35 cellular contexts compared by ENCODE assay signal in the genomic region with DNA sequence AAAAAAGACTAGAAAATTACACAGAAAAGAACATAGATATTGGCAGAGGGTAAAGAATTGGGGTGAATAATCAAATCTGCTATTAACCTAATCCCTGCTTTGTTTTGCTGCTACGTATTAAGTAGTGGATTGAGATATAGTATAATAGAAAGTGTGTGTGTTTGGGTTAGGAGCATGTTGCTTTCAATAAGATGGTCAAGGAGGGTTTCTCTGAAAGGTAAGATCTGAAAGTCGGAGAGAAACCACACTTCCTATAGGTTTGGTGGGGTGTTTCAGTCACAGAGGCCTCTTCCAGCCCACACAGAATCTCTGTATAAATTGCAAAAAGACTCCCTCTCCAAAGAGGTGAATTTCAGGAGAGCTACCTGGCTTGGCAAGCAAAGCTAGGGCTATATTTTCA.
"Had no signal": no experiment of that assay in that cellular context is flagged by ENCODE, and none has a peak within 500 bp of the region (broad histone marks: within the 10 kb centered on the region; RNA-seq: fewer than 3 reads in every experiment).

No MANE protein-coding gene starts in this region.

- H3K27ac ChIP-seq: ascending aorta, cardiac muscle cell, VCaP had no signal

- H3K4me1 Mint-ChIP-seq: activated B cell treated with CpG ODN at 0.5 μM for 24 hours; brain; central memory CD8-positive, alpha-beta T cell had no signal

- H3K9me3 Mint-ChIP-seq: activated B cell treated with CpG ODN at 0.5 μM for 24 hours; activated CD4-positive, alpha-beta memory T cell treated with anti-CD3 and anti-CD28 coated beads for 36 hours; activated CD4-positive, alpha-beta T cell treated with anti-CD3 and anti-CD28 coated beads, Interleukin-2, amount 10 ng/mL, durations not matched to agents 24 days and 14 days; activated naive CD4-positive, alpha-beta T cell treated with anti-CD3 and anti-CD28 coated beads, Interleukin-2, amount 10 ng/mL, durations not matched to agents 7 days and 5 days; activated naive CD4-positive, alpha-beta T cell treated with anti-CD3 and anti-CD28 coated beads, Interleukin-2, amount 50 U/mL, for 24 hours; activated T-cell treated with anti-CD3 and anti-CD28 coated beads, Interleukin-2, amount 50 U/mL, for 4 hours; activated T-cell treated with anti-CD3 and anti-CD28 coated beads, Interleukin-2, amount 50 U/mL, for 72 hours; activated T-helper 1 cell treated with anti-CD3 and anti-CD28 coated beads, Interleukin-12 subunit alpha, Interleukin-12 subunit beta, Interleukin-2, Interleukin-4 antibody, amounts not matched to agents 30 ng/mL and 10 ng/mL and 1 ng/mL, durations not matched to agents 14 hours and 24 hours and 36 hours; activated T-helper 2 cell treated with anti-CD3 and anti-CD28 coated beads, Interferon-gamma antibody, Interleukin-2, Interleukin-4, amounts not matched to agents 10 μg/mL and 5 μg/mL and 100 μg/mL, durations not matched to agents 14 hours and 24 hours and 36 hours; brain; central memory CD8-positive, alpha-beta T cell; T-helper 1 cell treated with Interleukin-12 subunit alpha and Interleukin-12 subunit beta and Interleukin-4 antibody, amounts not matched to agents 30 μg/mL and 1 μg/mL, for 36 hours; T-helper 2 cell treated with Interferon-gamma antibody and Interleukin-4, amounts not matched to agents 5 μg/mL and 100 μg/mL, for 36 hours had no signal

- H3K4me3 ChIP-seq: ascending aorta, cardiac muscle cell had no signal

- H3K27me3 ChIP-seq: ascending aorta, cardiac muscle cell had no signal

- H3K27ac Mint-ChIP-seq: activated B cell treated with CpG ODN at 0.5 μM for 24 hours; activated CD4-positive, alpha-beta memory T cell treated with anti-CD3 and anti-CD28 coated beads for 36 hours; activated CD4-positive, alpha-beta T cell treated with anti-CD3 and anti-CD28 coated beads, Interleukin-2, amount 10 ng/mL, durations not matched to agents 24 days and 14 days; activated naive CD4-positive, alpha-beta T cell treated with anti-CD3 and anti-CD28 coated beads, Interleukin-2, amount 10 ng/mL, durations not matched to agents 7 days and 5 days; activated naive CD4-positive, alpha-beta T cell treated with anti-CD3 and anti-CD28 coated beads, Interleukin-2, amount 50 U/mL, for 24 hours; activated naive CD8-positive, alpha-beta T cell; activated T-helper 1 cell treated with anti-CD3 and anti-CD28 coated beads, Interleukin-12 subunit alpha, Interleukin-12 subunit beta, Interleukin-2, Interleukin-4 antibody, amounts not matched to agents 30 ng/mL and 10 ng/mL and 1 ng/mL, durations not matched to agents 14 hours and 24 hours and 36 hours; activated T-helper 2 cell treated with anti-CD3 and anti-CD28 coated beads, Interferon-gamma antibody, Interleukin-2, Interleukin-4, amounts not matched to agents 10 μg/mL and 5 μg/mL and 100 μg/mL, durations not matched to agents 14 hours and 24 hours and 36 hours; brain; T-helper 1 cell treated with Interleukin-12 subunit alpha and Interleukin-12 subunit beta and Interleukin-4 antibody, amounts not matched to agents 30 μg/mL and 1 μg/mL, for 36 hours; T-helper 2 cell treated with Interferon-gamma antibody and Interleukin-4, amounts not matched to agents 5 μg/mL and 100 μg/mL, for 36 hours had no signal

- ATAC-seq: activated T-cell treated with anti-CD3 and anti-CD28 coated beads, Interleukin-2, amount 50 U/mL, for 4 hours; activated T-cell treated with anti-CD3 and anti-CD28 coated beads, Interleukin-2, amount 50 U/mL, for 72 hours had no signal

- H3K4me1 ChIP-seq: ascending aorta had no signal

- H3K4me3 Mint-ChIP-seq: activated B cell treated with CpG ODN at 0.5 μM for 24 hours; activated CD4-positive, alpha-beta memory T cell treated with anti-CD3 and anti-CD28 coated beads for 36 hours; activated CD4-positive, alpha-beta T cell treated with anti-CD3 and anti-CD28 coated beads, Interleukin-2, amount 10 ng/mL, durations not matched to agents 24 days and 14 days; activated naive CD4-positive, alpha-beta T cell treated with anti-CD3 and anti-CD28 coated beads, Interleukin-2, amount 10 ng/mL, durations not matched to agents 7 days and 5 days; activated naive CD4-positive, alpha-beta T cell treated with anti-CD3 and anti-CD28 coated beads, Interleukin-2, amount 50 U/mL, for 24 hours; activated naive CD8-positive, alpha-beta T cell; activated T-cell treated with anti-CD3 and anti-CD28 coated beads, Interleukin-2, amount 50 U/mL, for 4 hours; activated T-helper 1 cell treated with anti-CD3 and anti-CD28 coated beads, Interleukin-12 subunit alpha, Interleukin-12 subunit beta, Interleukin-2, Interleukin-4 antibody, amounts not matched to agents 30 ng/mL and 10 ng/mL and 1 ng/mL, durations not matched to agents 14 hours and 24 hours and 36 hours; brain; central memory CD8-positive, alpha-beta T cell; T-helper 1 cell treated with Interleukin-12 subunit alpha and Interleukin-12 subunit beta and Interleukin-4 antibody, amounts not matched to agents 30 μg/mL and 1 μg/mL, for 36 hours; T-helper 2 cell treated with Interferon-gamma antibody and Interleukin-4, amounts not matched to agents 5 μg/mL and 100 μg/mL, for 36 hours had no signal

- H3K36me3 Mint-ChIP-seq: activated CD4-positive, alpha-beta memory T cell treated with anti-CD3 and anti-CD28 coated beads for 36 hours; activated naive CD4-positive, alpha-beta T cell treated with anti-CD3 and anti-CD28 coated beads, Interleukin-2, amount 10 ng/mL, durations not matched to agents 7 days and 5 days; activated naive CD8-positive, alpha-beta T cell; brain had no signal

- DNase-seq: activated B cell treated with CpG ODN at 0.5 μM for 24 hours; activated CD4-positive, alpha-beta memory T cell treated with anti-CD3 and anti-CD28 coated beads for 36 hours; activated CD4-positive, alpha-beta T cell treated with anti-CD3 and anti-CD28 coated beads for 4 hours; activated CD4-positive, alpha-beta T cell treated with anti-CD3 and anti-CD28 coated beads, Interleukin-2, amount 10 ng/mL, durations not matched to agents 24 days and 14 days; activated CD4-positive, alpha-beta T cell treated with anti-CD3 and anti-CD28 coated beads, Interleukin-2, amount 50 U/mL, for 1 hour; activated CD4-positive, alpha-beta T cell treated with anti-CD3 and anti-CD28 coated beads, Interleukin-2, amount 50 U/mL, for 4 hours; activated CD4-positive, CD25-positive, alpha-beta regulatory T cell treated with anti-CD3 and anti-CD28 coated beads, Interleukin-2, amount 50 U/mL, for 72 hours; activated CD8-positive, alpha-beta memory T cell treated with anti-CD3 and anti-CD28 coated beads, Interleukin-2, amount 50 U/mL, for 4 hours; activated effector memory CD4-positive, alpha-beta T cell treated with Interleukin-2 at 50 U/mL for 16 hours; activated gamma-delta T cell; activated naive CD4-positive, alpha-beta T cell treated with anti-CD3 and anti-CD28 coated beads, Interleukin-2, amount 10 ng/mL, durations not matched to agents 7 days and 5 days; activated naive CD4-positive, alpha-beta T cell treated with Interleukin-2 at 50 U/mL for 16 hours; activated T-cell treated with anti-CD3 and anti-CD28 coated beads for 4 hours; activated T-cell treated with anti-CD3 and anti-CD28 coated beads, Interleukin-2, amount 50 U/mL, for 1 hour; activated T-cell treated with anti-CD3 and anti-CD28 coated beads, Interleukin-2, amount 50 U/mL, for 4 hours; activated T-cell treated with anti-CD3 and anti-CD28 coated beads, Interleukin-2, amount 50 U/mL, for 72 hours; amygdala; anterior cingulate cortex; caudate nucleus; cerebellar nuclear complex; SW 1271; T-helper 1 cell; T-helper 2 cell; T-helper 9 cell had no signal

- H3K27me3 Mint-ChIP-seq: activated CD4-positive, alpha-beta T cell treated with anti-CD3 and anti-CD28 coated beads, Interleukin-2, amount 10 ng/mL, durations not matched to agents 24 days and 14 days; activated naive CD4-positive, alpha-beta T cell treated with anti-CD3 and anti-CD28 coated beads, Interleukin-2, amount 10 ng/mL, durations not matched to agents 7 days and 5 days; activated naive CD4-positive, alpha-beta T cell treated with anti-CD3 and anti-CD28 coated beads, Interleukin-2, amount 50 U/mL, for 24 hours; activated naive CD8-positive, alpha-beta T cell had no signal

- H3K36me3 ChIP-seq: ascending aorta, cardiac muscle cell had no signal

- H3K9me3 ChIP-seq: ascending aorta had no signal
